28 cellular contexts compared by ENCODE assay signal in the genomic region with DNA sequence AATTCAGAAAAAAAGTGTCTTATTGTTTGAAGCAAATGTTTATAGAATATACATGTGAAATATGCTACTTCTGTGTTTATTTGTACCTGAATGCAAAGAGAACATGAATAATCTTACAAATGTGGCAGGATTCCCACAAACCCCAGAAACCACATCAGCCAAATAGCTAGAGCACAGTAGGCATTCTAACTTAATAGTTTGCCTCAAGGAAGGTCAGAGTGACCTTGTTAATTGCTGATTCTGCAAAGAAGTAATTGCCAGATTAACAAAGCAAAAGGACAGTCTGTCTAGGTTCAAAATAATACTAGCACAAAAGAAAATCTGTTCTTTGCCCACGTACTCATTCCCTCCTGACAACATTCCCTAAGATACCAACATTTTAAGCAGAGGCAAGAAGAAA.
"Had no signal": no experiment of that assay in that cellular context is flagged by ENCODE, and none has a peak within 500 bp of the region (broad histone marks: within the 10 kb centered on the region; RNA-seq: fewer than 3 reads in every experiment).

No MANE protein-coding gene starts in this region.

- DNase-seq: dermis blood vessel endothelial cell; effector memory CD4-positive, alpha-beta T cell; esophagus squamous epithelium; foreskin melanocyte; glutamatergic neuron; heart right ventricle; hippocampal formation; left cardiac atrium; left lung; mesenchymal stem cell; mucosa of descending colon; naive B cell; sigmoid colon; stimulated activated CD4-positive, alpha-beta T cell treated with anti-CD3 and anti-CD28 coated beads, Interleukin-4, amount 100 ng/mL, for 4 hours; stimulated activated naive B cell treated with anti-CD40 and anti-IgM and Interleukin-4, amounts not matched to agents 10 μg/mL and 1 μg/mL and 100 μg/mL, for 72 hours; upper lobe of left lung had no signal

- H2AFZ ChIP-seq: parathyroid adenoma had no signal

- H3K36me3 ChIP-seq: esophagus squamous epithelium, heart right ventricle, left lung, right atrium auricular region, sigmoid colon, thoracic aorta, tibial nerve, upper lobe of left lung had no signal

- H3K9me3 ChIP-seq: esophagus squamous epithelium, heart right ventricle, left lung, mucosa of descending colon, right atrium auricular region, sigmoid colon, thoracic aorta, tibial nerve, upper lobe of left lung had no signal

- H3K27me3 Mint-ChIP-seq: naive B cell; natural killer cell treated with Interleukin-12 subunit alpha and Interleukin-12 subunit beta and Interleukin-15 and Interleukin-18, amount 100 ng/mL, for 72 hours; stimulated activated naive B cell treated with anti-CD40 and anti-IgM and Interleukin-4, amounts not matched to agents 10 μg/mL and 1 μg/mL and 100 μg/mL, for 72 hours; stimulated activated naive CD8-positive, alpha-beta T cell treated with anti-CD3 and anti-CD28 coated beads, Interleukin-15, Interleukin-2, amounts not matched to agents 100 ng/mL and 50 ng/mL, for 24 hours had no signal

- H3K4me3 ChIP-seq: coronary artery, esophagus squamous epithelium, heart right ventricle, left lung, mucosa of descending colon, right atrium auricular region, sigmoid colon, thoracic aorta, tibial nerve, upper lobe of left lung had no signal

- H3K4me1 Mint-ChIP-seq: naive B cell; stimulated activated naive B cell treated with anti-CD40 and anti-IgM and Interleukin-4, amounts not matched to agents 10 μg/mL and 1 μg/mL and 100 μg/mL, for 72 hours had no signal

- H3K79me2 ChIP-seq: parathyroid adenoma had no signal

- ATAC-seq: heart right ventricle; left cardiac atrium; left lung; mucosa of descending colon; natural killer cell treated with Interleukin-12 subunit alpha and Interleukin-12 subunit beta and Interleukin-15 and Interleukin-18, amount 100 ng/mL, for 72 hours; stimulated activated naive B cell treated with anti-CD40 and anti-IgM and Interleukin-4, amounts not matched to agents 10 μg/mL and 1 μg/mL and 100 μg/mL, for 72 hours had no signal

- FAIRE-seq: islet of Langerhans, urothelium cell line had no signal

- H3K27ac Mint-ChIP-seq: mesothelial cell of epicardium; natural killer cell treated with Interleukin-12 subunit alpha and Interleukin-12 subunit beta and Interleukin-15 and Interleukin-18, amount 100 ng/mL, for 72 hours; progenitor cell of endocrine pancreas; stimulated activated naive B cell treated with anti-CD40 and anti-IgM and Interleukin-4, amounts not matched to agents 10 μg/mL and 1 μg/mL and 100 μg/mL, for 72 hours; stimulated activated naive CD8-positive, alpha-beta T cell treated with anti-CD3 and anti-CD28 coated beads, Interleukin-15, Interleukin-2, amounts not matched to agents 100 ng/mL and 50 ng/mL, for 24 hours had no signal

- H3K9me3 Mint-ChIP-seq: mesothelial cell of epicardium, neural crest cell had no signal

- H3K27ac ChIP-seq: coronary artery, esophagus squamous epithelium, heart right ventricle, left lung, parathyroid adenoma, right atrium auricular region, sigmoid colon, thoracic aorta, tibial nerve, upper lobe of left lung had no signal

- H3K27me3 ChIP-seq: esophagus squamous epithelium, heart right ventricle, left lung, right atrium auricular region, sigmoid colon, tibial nerve, upper lobe of left lung had no signal

- H3K4me3 Mint-ChIP-seq: mesothelial cell of epicardium; naive B cell; natural killer cell treated with Interleukin-12 subunit alpha and Interleukin-12 subunit beta and Interleukin-15 and Interleukin-18, amount 100 ng/mL, for 72 hours; neural crest cell; stimulated activated naive B cell treated with anti-CD40 and anti-IgM and Interleukin-4, amounts not matched to agents 10 μg/mL and 1 μg/mL and 100 μg/mL, for 72 hours; stimulated activated naive CD8-positive, alpha-beta T cell treated with anti-CD3 and anti-CD28 coated beads, Interleukin-15, Interleukin-2, amounts not matched to agents 100 ng/mL and 50 ng/mL, for 24 hours had no signal

- H3K4me1 ChIP-seq: esophagus squamous epithelium, heart right ventricle, left lung, parathyroid adenoma, right atrium auricular region, sigmoid colon, tibial nerve, upper lobe of left lung had no signal

- H3K36me3 Mint-ChIP-seq: mesothelial cell of epicardium; naive B cell; natural killer cell treated with Interleukin-12 subunit alpha and Interleukin-12 subunit beta and Interleukin-15 and Interleukin-18, amount 100 ng/mL, for 72 hours; stimulated activated naive B cell treated with anti-CD40 and anti-IgM and Interleukin-4, amounts not matched to agents 10 μg/mL and 1 μg/mL and 100 μg/mL, for 72 hours had no signal

- H3K9ac ChIP-seq: parathyroid adenoma had no signal
